ENCODE assay signal across 1 cellular context in the genomic region with DNA sequence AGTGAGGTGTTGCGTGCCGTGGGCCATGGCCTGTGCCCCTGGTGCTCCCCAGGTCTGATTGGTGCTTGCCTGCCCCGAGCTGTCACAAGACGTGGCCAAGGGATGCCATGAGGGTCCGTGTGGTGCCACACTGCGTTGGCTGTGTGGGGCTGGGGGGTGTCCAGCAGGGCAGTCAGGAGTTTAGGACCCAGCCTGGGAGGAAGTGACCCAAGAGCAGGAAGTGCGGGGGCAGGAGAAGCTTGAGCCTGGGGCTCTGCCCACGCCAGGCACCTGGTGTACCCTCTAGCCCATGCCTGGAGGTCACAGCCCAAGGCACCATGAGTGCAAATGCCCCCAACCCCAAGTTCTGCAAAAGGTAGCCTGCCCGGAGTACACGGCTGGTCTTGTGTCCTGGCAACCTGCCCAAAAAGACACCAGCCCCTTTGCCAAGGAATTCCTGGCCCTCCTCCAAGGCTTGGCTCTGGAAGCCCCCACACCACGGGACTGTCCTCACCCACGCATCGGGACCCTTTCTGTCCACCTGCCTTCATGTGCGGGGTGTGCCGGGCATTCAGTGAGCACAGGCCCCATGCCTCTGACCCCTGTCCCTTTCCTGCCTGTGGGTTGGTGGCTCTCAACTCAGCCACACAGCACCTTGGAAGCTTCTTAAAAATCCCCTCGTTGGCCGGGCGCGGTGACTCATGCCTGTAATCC.
TF ChIP-seq lines count a peak whose summit lies in the region.

No MANE protein-coding gene starts in this region.

TF ChIP-seq in HEK293, 187 proteins besides CTCF, POLR2A, EP300 and RAD21 (continued from another document):
- TF ChIP-seq, protein P1, sequence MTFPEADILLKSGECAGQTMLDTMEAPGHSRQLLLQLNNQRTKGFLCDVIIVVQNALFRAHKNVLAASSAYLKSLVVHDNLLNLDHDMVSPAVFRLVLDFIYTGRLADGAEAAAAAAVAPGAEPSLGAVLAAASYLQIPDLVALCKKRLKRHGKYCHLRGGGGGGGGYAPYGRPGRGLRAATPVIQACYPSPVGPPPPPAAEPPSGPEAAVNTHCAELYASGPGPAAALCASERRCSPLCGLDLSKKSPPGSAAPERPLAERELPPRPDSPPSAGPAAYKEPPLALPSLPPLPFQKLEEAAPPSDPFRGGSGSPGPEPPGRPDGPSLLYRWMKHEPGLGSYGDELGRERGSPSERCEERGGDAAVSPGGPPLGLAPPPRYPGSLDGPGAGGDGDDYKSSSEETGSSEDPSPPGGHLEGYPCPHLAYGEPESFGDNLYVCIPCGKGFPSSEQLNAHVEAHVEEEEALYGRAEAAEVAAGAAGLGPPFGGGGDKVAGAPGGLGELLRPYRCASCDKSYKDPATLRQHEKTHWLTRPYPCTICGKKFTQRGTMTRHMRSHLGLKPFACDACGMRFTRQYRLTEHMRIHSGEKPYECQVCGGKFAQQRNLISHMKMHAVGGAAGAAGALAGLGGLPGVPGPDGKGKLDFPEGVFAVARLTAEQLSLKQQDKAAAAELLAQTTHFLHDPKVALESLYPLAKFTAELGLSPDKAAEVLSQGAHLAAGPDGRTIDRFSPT (tag by site-specific recombination; IDR thresholded peaks at IDR 0.05) = peak; percentile 50; the same call in 1 of the 2 replicates
- TF ChIP-seq ZNF549 (tag by site-specific recombination; IDR thresholded peaks at IDR 0.05) = no peak
